ENCODE assay signal across 8 cellular contexts in genomic region chr10:101043356-101043707, GRCh38. TPM values are rescaled to one million over a fixed set of nuclear protein-coding genes. Genes with fewer than 3 reads are reported as not detected.
A peak's percentile ranks its signal among the peaks of the same experiment; 100 is the strongest.
DNase-seq lines count a peak whose midpoint lies in the region; ATAC-seq, FAIRE-seq and TF ChIP-seq lines count a peak whose summit lies in the region.

No MANE protein-coding gene starts in this region.

- H3K27me3 ChIP-seq in adipocyte (replicated peaks; ENCODE audit: control insufficient read depth, insufficient read depth, low read length): peaks cover 15% of the 10 kb centered on the region
- peaks cover 0 to 6% of the 10 kb centered on the region in 2 donors for H3K27me3 ChIP-seq in right lobe of liver
- H3K27me3 ChIP-seq in vagina: no peaks in the 10 kb centered on the region

- H3K4me1 ChIP-seq in adipocyte (ENCODE audit: control insufficient read depth, insufficient read depth, low read length) (peaks cover 19% of the 10 kb centered on the region), right lobe of liver (peaks cover 0 to 12% (median 6%) of the 10 kb centered on the region in 4 donors), vagina (peaks cover 20% of the 10 kb centered on the region)

- TF ChIP-seq POLR2A in right lobe of liver (IDR thresholded peaks at IDR 0.05) (no peak), vagina (IDR thresholded peaks at IDR 0.05) (no peak)

- intact Hi-C loops in right lobe of liver (cut with DNase I): no loop called here
- intact Hi-C loops in vagina (cut with DNase I): no loop called here

- no peak for ATAC-seq in right lobe of liver

- TF ChIP-seq CTCF in 22Rv1 (IDR thresholded peaks at IDR 0.05): no peak
- no peak for TF ChIP-seq CTCF in HFF-Myc (IDR thresholded peaks at IDR 0.05; ENCODE audit: low read depth, low read length, missing control alignments)
- TF ChIP-seq CTCF in right lobe of liver (IDR thresholded peaks at IDR 0.05): no peak
- TF ChIP-seq CTCF in vagina (IDR thresholded peaks at IDR 0.05): no peak
- no peak for TF ChIP-seq CTCF in D721Med (IDR thresholded peaks at IDR 0.05; ENCODE audit: insufficient read depth, missing control alignments)

- FAIRE-seq in D721Med (lab: Jason Lieb, UNC): no peak

- no peaks in the 10 kb centered on the region for H3K9me3 ChIP-seq in adipocyte (ENCODE audit: control insufficient read depth, low read length)
- H3K9me3 ChIP-seq in right lobe of liver: no peaks in the 10 kb centered on the region
- H3K9me3 ChIP-seq in vagina: no peaks in the 10 kb centered on the region

- H3K4me3 ChIP-seq in HFF-Myc (replicated peaks; ENCODE audit: low read depth, low read length) (peak overlapping the region; percentile 55), adipocyte (ENCODE audit: low read length) (peak overlapping the region; percentile 84), right lobe of liver (peak overlapping the region; percentile 36 to 62 (median 48)), vagina (peak overlapping the region; percentile 45 to 50)

- DNase-seq in HFF-Myc (ENCODE audit: extremely low read depth, low read depth): no peak
- no peak for DNase-seq in adipocyte (ENCODE audit: low read depth)
- DNase-seq in right lobe of liver: no peak
- DNase-seq in vagina (ENCODE audit: extremely low spot score in 2 of 2): no peak
- no peak for DNase-seq in medulla oblongata (ENCODE audit: extremely low spot score)
- DNase-seq in Ammon's horn (ENCODE audit: low spot score): no peak
- no peak for DNase-seq in D721Med (ENCODE audit: insufficient read length, low spot score)

- H3K27ac ChIP-seq in 22Rv1 (peak overlapping the region; percentile 99), right lobe of liver (peak overlapping the region; percentile 53 to 77 (median 54)), vagina (peak overlapping the region; percentile 82)

- H3K36me3 ChIP-seq in adipocyte (ENCODE audit: control insufficient read depth, insufficient read depth, low read length, severe bottlenecking) (peaks cover 17% of the 10 kb centered on the region), right lobe of liver (no peaks in the 10 kb centered on the region), vagina (peaks cover 0 to 3% of the 10 kb centered on the region in 2 donors)

- 18% methylated on average over 2 of the region's 3 CpGs for WGBS in right lobe of liver (ENCODE audit: insufficient coverage, low coverage, low lambda C conversion rate, missing lambda C conversion rate)

- H3K9ac ChIP-seq in adipocyte (ENCODE audit: low read length): peak overlapping the region; percentile 90

RNA-seq across cellular contexts. Expression of gene SFXN3, which starts 12.3 kb away (rescaled TPM):
- 10 to 100 TPM in 2 of 6 experiments, 1 to 10 TPM in 4; 4.0 to 17.0 (median 7.6) TPM for total RNA-seq in right lobe of liver
- total RNA-seq in vagina: 95.0 TPM

RNA-seq across cellular contexts. Expression of gene PDZD7, which starts 12.4 kb away (rescaled TPM):
- total RNA-seq in right lobe of liver (under 1 TPM in 5 of 6 experiments, not detected in 1; 0.15 to 0.50 (median 0.20) TPM), vagina (1.5 TPM)

RNA-seq across cellular contexts. Expression of gene KAZALD1, which starts 18.5 kb away (rescaled TPM):
- total RNA-seq in right lobe of liver (1 to 10 TPM in 1 of 6 experiments, under 1 TPM in 5; 0.22 to 1.1 (median 0.57) TPM), vagina (4.2 TPM)

RNA-seq across cellular contexts. Expression of gene LZTS2, which starts 43.7 kb away (rescaled TPM):
- total RNA-seq in right lobe of liver: 10 to 100 TPM in 3 of 6 experiments, 1 to 10 TPM in 3; 5.6 to 17.5 (median 11.0) TPM
- total RNA-seq in vagina: 99.4 TPM

RNA-seq across cellular contexts. Expression of gene TWNK, which starts 56.0 kb away (rescaled TPM):
- total RNA-seq in right lobe of liver: 1 to 10 TPM; 2.9 to 8.4 (median 4.6) TPM
- 5.2 TPM for total RNA-seq in vagina
